28 cellular contexts compared by ENCODE assay signal in genomic region chr1:2535981-2536380, GRCh38. TPM values are rescaled to one million over a fixed set of nuclear protein-coding genes. Genes with fewer than 3 reads are reported as not detected.
DNase-seq lines count a peak whose midpoint lies in the region; ATAC-seq and TF ChIP-seq lines count a peak whose summit lies in the region.
"Had no signal": no experiment of that assay in that cellular context is flagged by ENCODE, and none has a peak within 500 bp of the region (broad histone marks: within the 10 kb centered on the region; RNA-seq: fewer than 3 reads in every experiment).

No MANE protein-coding gene starts in this region.

- ATAC-seq in right cardiac atrium: no peak
- ATAC-seq: GM12878, PC-3 had no signal

- no peak overlapping the region for H2AFZ ChIP-seq in neural progenitor cell (replicated peaks)
- H2AFZ ChIP-seq: GM23248 had no signal

- H3F3A ChIP-seq in neural progenitor cell (ENCODE audit: low read depth): peaks cover 20% of the 10 kb centered on the region

- H3K4me1 Mint-ChIP-seq in neural progenitor cell: peaks cover 54% of the 10 kb centered on the region

- no peaks in the 10 kb centered on the region for H3K36me3 Mint-ChIP-seq in neural progenitor cell
- H3K36me3 Mint-ChIP-seq: IgD-negative memory B cell had no signal

- H3K9ac ChIP-seq in neural progenitor cell: no peak overlapping the region
- H3K9ac ChIP-seq: BLaER1, GM23248, KMS-11 had no signal

- H3K9me3 ChIP-seq in WERI-Rb-1 (ENCODE audit: severe bottlenecking): no peaks in the 10 kb centered on the region
- H3K9me3 ChIP-seq in neural progenitor cell (ENCODE audit: low read depth): no peaks in the 10 kb centered on the region
- H3K9me3 ChIP-seq in right cardiac atrium (ENCODE audit: control insufficient read depth, low read length): no peaks in the 10 kb centered on the region
- H3K9me3 ChIP-seq: BLaER1, HAP-1, SJSA1 had no signal

- H3K4me3 ChIP-seq in WERI-Rb-1 (ENCODE audit: low read depth, low read length) (no peak overlapping the region), neural progenitor cell (no peak overlapping the region), right cardiac atrium (ENCODE audit: low read length) (no peak overlapping the region)
- H3K4me3 ChIP-seq: BLaER1, GM12878, GM23248, HAP-1, SJSA1 had no signal

- H3K27ac Mint-ChIP-seq in neural progenitor cell: peak overlapping the region; percentile 18
- H3K27ac Mint-ChIP-seq: CD4-positive, alpha-beta T cell had no signal

- H3K36me3 ChIP-seq in WERI-Rb-1: no peaks in the 10 kb centered on the region
- H3K36me3 ChIP-seq in neural progenitor cell: no peaks in the 10 kb centered on the region
- H3K36me3 ChIP-seq: BLaER1, HAP-1, SJSA1 had no signal

- peak overlapping the region; percentile 87 for H3K27ac ChIP-seq in WERI-Rb-1
- no peak overlapping the region for H3K27ac ChIP-seq in neural progenitor cell
- H3K27ac ChIP-seq in right cardiac atrium (ENCODE audit: low read length): no peak overlapping the region
- H3K27ac ChIP-seq: 22Rv1, BLaER1, GM23248, KMS-11, SJSA1 had no signal

- H3K79me2 ChIP-seq in neural progenitor cell (ENCODE audit: low read depth): no peaks in the 10 kb centered on the region

- TF ChIP-seq CTCF in WERI-Rb-1 (IDR thresholded peaks at IDR 0.05; ENCODE audit: low read depth, low read length) (no peak), neural progenitor cell (IDR thresholded peaks at IDR 0.05) (no peak)

- WGBS in right cardiac atrium: 80% methylated on average over 9 of the region's 9 CpGs

- peaks cover 32% of the 10 kb centered on the region for H3K27me3 Mint-ChIP-seq in neural progenitor cell (ENCODE audit: insufficient read depth, low read depth)

- H3K4me1 ChIP-seq in neural progenitor cell: peaks cover 52% of the 10 kb centered on the region
- H3K4me1 ChIP-seq in right cardiac atrium (ENCODE audit: control insufficient read depth, insufficient read depth, low read length): peaks cover 2% of the 10 kb centered on the region

- intact Hi-C loops in right cardiac atrium (cut with DNase I): no loop called here

- H4K20me1 ChIP-seq in neural progenitor cell (ENCODE audit: low read depth): no peaks in the 10 kb centered on the region

- H3K4me2 ChIP-seq in neural progenitor cell: peak overlapping the region; percentile 21
- H3K4me2 ChIP-seq: BLaER1, KMS-11 had no signal

- DNase-seq in DMS79 (lab: John Stamatoyannopoulos, UW) (peak; percentile 34), DMS79 treated with DMSO at 0.1 percent for 48 hours (lab: John Stamatoyannopoulos, UW) (no peak), WERI-Rb-1 (no peak), neural progenitor cell (ENCODE audit: low spot score) (no peak), right cardiac atrium (no peak), CD1c-positive myeloid dendritic cell (ENCODE audit: extremely low spot score) (no peak), AG20443 (ENCODE audit: low spot score) (no peak)
- DNase-seq: ACHN; CD4-positive, alpha-beta T cell; COR-L47; EL; GDM1; GM23248; MM.1S; NCI-H1694 treated with DMSO at 0.1 percent for 48 hours; NCI-H2081 treated with DMSO at 0.1 percent for 48 hours; NCI-H345; NCI-H524; NCI-H774; PC-3; Right ventricle myocardium superior had no signal

- peak overlapping the region; percentile 2 for H3K4me3 Mint-ChIP-seq in neural progenitor cell
- H3K4me3 Mint-ChIP-seq: CD4-positive, alpha-beta T cell; IgD-negative memory B cell had no signal

- no peaks in the 10 kb centered on the region for H3K9me3 Mint-ChIP-seq in neural progenitor cell
- H3K9me3 Mint-ChIP-seq: CD4-positive, alpha-beta T cell; IgD-negative memory B cell had no signal

- H3K27me3 ChIP-seq in WERI-Rb-1 (ENCODE audit: insufficient read depth, low read depth, severe bottlenecking): no peaks in the 10 kb centered on the region
- peaks cover 97% of the 10 kb centered on the region for H3K27me3 ChIP-seq in neural progenitor cell
- no peaks in the 10 kb centered on the region for H3K27me3 ChIP-seq in right cardiac atrium (ENCODE audit: control insufficient read depth, insufficient read depth)

RNA-seq across cellular contexts. Expression of gene HES5, which starts 5.9 kb away (rescaled TPM):
- total RNA-seq in neural progenitor cell (ENCODE audit: low replicate concordance) (6.4 and 28.2 TPM in 2 replicates), right cardiac atrium (1 to 10 TPM in 2 of 4 donors, under 1 TPM in 2; 0.61 to 1.8 (median 1.2) TPM)
- polyA plus RNA-seq in right cardiac atrium: 0.52 TPM
- total RNA-seq: CD4-positive, alpha-beta T cell; GM23248; SJSA1 had no signal
- polyA plus RNA-seq: GM23248, IgD-negative memory B cell had no signal

RNA-seq across cellular contexts. Expression of gene PANK4, which starts 9.6 kb away (rescaled TPM):
- 30.6 and 53.9 TPM in 2 replicates for total RNA-seq in neural progenitor cell (ENCODE audit: low replicate concordance)
- 10 to 100 TPM; 35.2 to 51.3 (median 45.1) TPM for total RNA-seq in right cardiac atrium
- 38.7 TPM for polyA plus RNA-seq in right cardiac atrium

RNA-seq across cellular contexts. Expression of gene TNFRSF14, which starts 20.2 kb away (rescaled TPM):
- total RNA-seq in neural progenitor cell (ENCODE audit: low replicate concordance): 0.65 TPM in 1 of 2 replicates, not detected in the other
- total RNA-seq in right cardiac atrium: 10 to 100 TPM; 17.6 to 25.5 (median 21.8) TPM
- 27.6 TPM for polyA plus RNA-seq in right cardiac atrium

RNA-seq across cellular contexts. Expression of gene PRXL2B, which starts 50.6 kb away (rescaled TPM):
- 10.0 and 29.6 TPM in 2 replicates for total RNA-seq in neural progenitor cell (ENCODE audit: low replicate concordance)
- 10 to 100 TPM in 2 of 4 donors, 1 to 10 TPM in 2; 8.0 to 11.8 (median 10.4) TPM for total RNA-seq in right cardiac atrium
- polyA plus RNA-seq in right cardiac atrium: 9.3 TPM

RNA-seq across cellular contexts. Expression of gene PLCH2, which starts 59.9 kb away (rescaled TPM):
- total RNA-seq in neural progenitor cell (ENCODE audit: low replicate concordance): 0.54 and 2.0 TPM in 2 replicates
- under 1 TPM in 3 of 4 donors, not detected in 1; 0.08 to 0.64 (median 0.09) TPM for total RNA-seq in right cardiac atrium
- polyA plus RNA-seq in right cardiac atrium: 0.16 TPM
- total RNA-seq: GM23248 had no signal
- polyA plus RNA-seq: GM23248 had no signal

Comparison
In these comparisons a context has a peak if more than half of its experiments do, and no peak if none do; other contexts are left out.
1. RNA of gene TNFRSF14, which starts 20.2 kb away (total RNA-seq): 17.6 to 25.5 TPM in right cardiac atrium; 0.65 TPM in neural progenitor cell; every median in the first group is over 10 times any median in the second.